8 cellular contexts compared by ENCODE assay signal in genomic region chr1:8370046-8370881, GRCh38. TPM values are rescaled to one million over a fixed set of nuclear protein-coding genes. Genes with fewer than 3 reads are reported as not detected.
A peak's percentile ranks its signal among the peaks of the same experiment; 100 is the strongest.
DNase-seq lines count a peak whose midpoint lies in the region; ATAC-seq and TF ChIP-seq lines count a peak whose summit lies in the region.

No MANE protein-coding gene starts in this region.

- no peak for TF ChIP-seq POLR2A in heart left ventricle (IDR thresholded peaks at IDR 0.05)
- TF ChIP-seq POLR2A in vagina (IDR thresholded peaks at IDR 0.05): no peak

- H3K4me3 ChIP-seq in heart left ventricle: peak overlapping the region in 1 of 12 donors; percentile 5
- no peak overlapping the region for H3K4me3 ChIP-seq in brain microvascular endothelial cell (ENCODE audit: low read depth, low read length)
- H3K4me3 ChIP-seq in mucosa of rectum (ENCODE audit: low read length in 2 of 2): no peak overlapping the region
- H3K4me3 ChIP-seq in vagina: no peak overlapping the region

- intact Hi-C loops in heart left ventricle (cut with DNase I) (loop anchor here in 7 of 10 donors (2.0 to 10.0 kb wide), 6 partner anchors 37 to 157 kb away; no protein-coding TSS in a partner anchor), left ventricle myocardium superior (cut with micrococcal nuclease) (loop anchor here (5.0 kb wide), 1 partner anchor 37 kb away; no protein-coding TSS in a partner anchor), vagina (cut with DNase I) (loop anchor here (5.0 kb wide), 1 partner anchor 37 kb away; no protein-coding TSS in a partner anchor)

- H3K27ac ChIP-seq in heart left ventricle (peak overlapping the region; percentile 74 to 97 (median 87)), brain microvascular endothelial cell (peak overlapping the region; percentile 8), mucosa of rectum (ENCODE audit: low read depth in 2 of 2, low read length in 2 of 2) (peak overlapping the region; percentile 11 to 17), vagina (peak overlapping the region; percentile 82)

- in situ Hi-C loops in brain microvascular endothelial cell (cut with HindIII; ENCODE audit: low pct_ligation_motif_present, low sequenced_read_pairs): no loop called here

- H3K27me3 ChIP-seq in heart left ventricle: no peaks in the 10 kb centered on the region
- H3K27me3 ChIP-seq in brain microvascular endothelial cell (replicated peaks): no peaks in the 10 kb centered on the region
- no peaks in the 10 kb centered on the region for H3K27me3 ChIP-seq in mucosa of rectum (ENCODE audit: control insufficient read depth in 2 of 2, insufficient read depth in 2 of 2, low read length in 2 of 2)
- no peaks in the 10 kb centered on the region for H3K27me3 ChIP-seq in vagina

- 51 to 62% (median 59%) methylated on average over 14 of the region's 14 CpGs for WGBS in heart left ventricle, 4 donors

- ATAC-seq in heart left ventricle (no peak), left ventricle myocardium superior (no peak), HG03571 (IDR thresholded peaks at IDR 0.05; ENCODE audit: unreplicated experiment) (no peak)

- DNase-seq in heart left ventricle (peak in 1 of 5 donors; percentile 13), left ventricle myocardium superior (no peak), brain microvascular endothelial cell (peak; percentile 57), vagina (ENCODE audit: extremely low spot score in 2 of 2) (no peak), NCI-H2196 (lab: John Stamatoyannopoulos, UW; ENCODE audit: unreplicated experiment) (no peak), inferior parietal cortex (ENCODE audit: extremely low spot score) (no peak)

- H3K9me3 ChIP-seq in heart left ventricle (no peaks in the 10 kb centered on the region), mucosa of rectum (ENCODE audit: control insufficient read depth in 2 of 2, low read length in 2 of 2) (no peaks in the 10 kb centered on the region), vagina (no peaks in the 10 kb centered on the region)

- TF ChIP-seq CTCF in heart left ventricle (IDR thresholded peaks at IDR 0.05) (no peak), brain microvascular endothelial cell (IDR thresholded peaks at IDR 0.05; ENCODE audit: low read depth, low read length, missing control alignments) (no peak), vagina (IDR thresholded peaks at IDR 0.05) (no peak)

- peaks cover 0 to 41% (median 7%) of the 10 kb centered on the region in 9 donors for H3K36me3 ChIP-seq in heart left ventricle
- H3K36me3 ChIP-seq in brain microvascular endothelial cell (replicated peaks): peaks cover 15% of the 10 kb centered on the region
- peaks cover 32 to 53% of the 10 kb centered on the region in 2 donors for H3K36me3 ChIP-seq in mucosa of rectum (ENCODE audit: control insufficient read depth in 2 of 2, insufficient read depth in 2 of 2, low read length in 2 of 2)
- H3K36me3 ChIP-seq in vagina: peaks cover 0 to 6% of the 10 kb centered on the region in 2 donors

- H3K4me1 ChIP-seq in heart left ventricle (peaks cover 19 to 99% (median 89%) of the 10 kb centered on the region in 12 donors), mucosa of rectum (ENCODE audit: control insufficient read depth in 2 of 2, insufficient read depth in 2 of 2, low read length in 2 of 2) (peaks cover 6 to 9% of the 10 kb centered on the region in 2 donors), vagina (peaks cover 71% of the 10 kb centered on the region)

- no peak overlapping the region for H3K9ac ChIP-seq in mucosa of rectum (ENCODE audit: low read depth in 1 of 2, low read length in 2 of 2)

RNA-seq across cellular contexts. Expression of gene SLC45A1, which starts 52.4 kb away (rescaled TPM):
- total RNA-seq in heart left ventricle (1 to 10 TPM in 7 of 9 donors, under 1 TPM in 2; 0.61 to 6.2 (median 1.6) TPM), left ventricle myocardium superior (2.0 TPM), vagina (13.8 TPM)
- 1 to 10 TPM; 1.3 to 2.9 TPM for polyA plus RNA-seq in heart left ventricle

Comparison
In these comparisons a context has a peak if more than half of its experiments do, and no peak if none do; other contexts are left out.
1. H3K27ac ChIP-seq: peak in every context shown above with its lines; median percentile 87 in heart left ventricle; 82 in vagina; 14 in mucosa of rectum; 8 in brain microvascular endothelial cell.